Comparison of ENCODE assay signal across 20 cellular contexts in genomic region chr7:139899328-139900020, GRCh38.
DNase-seq lines count a peak whose midpoint lies in the region; ATAC-seq and TF ChIP-seq lines count a peak whose summit lies in the region.
"Had no signal": no experiment of that assay in that cellular context is flagged by ENCODE, and none has a peak within 500 bp of the region (broad histone marks: within the 10 kb centered on the region; RNA-seq: fewer than 3 reads in every experiment).

No MANE protein-coding gene starts in this region.

- no TSS peak for BruUV-seq in OCI-LY7 (replicated peaks; lab: Mats Ljungman, UMichigan)

- H3K9me3 ChIP-seq in OCI-LY7 (ENCODE audit: low read length) = peaks cover 17% of the 10 kb centered on the region; the same call in 1 of the 2 replicates
- H3K9me3 ChIP-seq: Peyer's patch had no signal

- no peak overlapping the region for H3K4me3 ChIP-seq in OCI-LY7 (ENCODE audit: low read depth, low read length, poor library complexity, severe bottlenecking)
- H3K4me3 ChIP-seq: GM23338, Peyer's patch had no signal

- CTCF ChIA-PET in OCI-LY7 (lab: Charles Lee; ENCODE audit: unreplicated experiment) = no interaction called here

- H3K27ac ChIP-seq in OCI-LY7 (ENCODE audit: low read depth, low read length, poor library complexity, severe bottlenecking) = no peak overlapping the region
- H3K27ac ChIP-seq: Peyer's patch had no signal

- peak; percentile 40 for ATAC-seq in HG02798 (IDR thresholded peaks at IDR 0.05; ENCODE audit: poor library complexity, unreplicated experiment)
- ATAC-seq in HG02642 (IDR thresholded peaks at IDR 0.05; ENCODE audit: poor library complexity, unreplicated experiment) = no peak
- ATAC-seq: GM23338, HCT116 had no signal

- peaks cover 44% of the 10 kb centered on the region for H3K4me1 ChIP-seq in OCI-LY7 (ENCODE audit: insufficient read depth, low read length, poor library complexity, severe bottlenecking)
- H3K4me1 ChIP-seq: Peyer's patch had no signal

- no peak for TF ChIP-seq CTCF in OCI-LY7 (conservative IDR thresholded peaks at IDR 0.05; ENCODE audit: low read length)

- peak overlapping the region; percentile 22; the same call in 1 of the 2 replicates for H2AFZ ChIP-seq in OCI-LY7 (ENCODE audit: low read length)
- H2AFZ ChIP-seq: GM23338 had no signal

- intact Hi-C loops in OCI-LY7 (cut with micrococcal nuclease; ENCODE audit: unreplicated experiment) = no loop called here

- no peaks in the 10 kb centered on the region for H3K79me2 ChIP-seq in OCI-LY7 (ENCODE audit: insufficient read depth, low read depth, low read length)

- H4K20me1 ChIP-seq in OCI-LY7 (ENCODE audit: insufficient read depth, low read length) = no peaks in the 10 kb centered on the region

- no peaks in the 10 kb centered on the region for H3K9me2 ChIP-seq in OCI-LY7 (ENCODE audit: insufficient read depth, low read length)
- H3K9me2 ChIP-seq: SK-N-SH had no signal

- H3K4me2 ChIP-seq in OCI-LY7 (ENCODE audit: low read length) = peak overlapping the region; percentile 44
- H3K4me2 ChIP-seq: GM23338, SK-N-SH had no signal

- DNase-seq in OCI-LY7 (ENCODE audit: low spot score) (no peak), kidney glomerular epithelial cell (lab: John Stamatoyannopoulos, UW) (peak; percentile 3), NCI-H774 (lab: John Stamatoyannopoulos, UW) (no peak), pons (ENCODE audit: low spot score) (no peak), DMS 273 (lab: John Stamatoyannopoulos, UW; ENCODE audit: unreplicated experiment) (no peak)
- DNase-seq: ACHN, AML-193, COR-L47, DMS53, NCI-H1417, NCI-H1930, NCI-H2171, Peyer's patch, SHP77, SK-N-SH, T-helper 1 cell had no signal

- no peaks in the 10 kb centered on the region; the same call in 1 of the 2 replicates for H3K36me3 ChIP-seq in OCI-LY7 (ENCODE audit: insufficient read depth, low read length)
- H3K36me3 ChIP-seq: Peyer's patch had no signal

- POLR2A ChIA-PET in OCI-LY7 (lab: Charles Lee) = interaction anchor here (0.5 to 1.5 kb wide), 4 partner anchors 15 to 48 kb away, joined by 3 to 8 read pairs (median 4); no protein-coding TSS in a partner anchor
